In genomic region chrX:39047174-39047573, GRCh38 we compare ENCODE assay signal across 28 cellular contexts.
"Had no signal": no experiment of that assay in that cellular context is flagged by ENCODE, and none has a peak within 500 bp of the region (broad histone marks: within the 10 kb centered on the region; RNA-seq: fewer than 3 reads in every experiment).

No MANE protein-coding gene starts in this region.

- H3K36me3 ChIP-seq: esophagus muscularis mucosa, gastrocnemius medialis, heart left ventricle had no signal

- H3K27me3 ChIP-seq: esophagus muscularis mucosa, foreskin keratinocyte, gastrocnemius medialis, heart left ventricle had no signal

- H3K27ac ChIP-seq: esophagus muscularis mucosa, foreskin keratinocyte, gastrocnemius medialis, heart left ventricle had no signal

- DNase-seq: activated CD4-positive, alpha-beta memory T cell treated with anti-CD3 and anti-CD28 coated beads, Interleukin-2, amount 10 ng/mL, durations not matched to agents 7 days and 5 days; activated CD4-positive, alpha-beta T cell treated with anti-CD3 and anti-CD28 coated beads for 4 hours; activated CD4-positive, alpha-beta T cell treated with anti-CD3 and anti-CD28 coated beads, Interleukin-2, amount 10 ng/mL, durations not matched to agents 7 days and 5 days; activated CD4-positive, alpha-beta T cell treated with anti-CD3 and anti-CD28 coated beads, Interleukin-2, amount 50 U/mL, for 4 hours; activated CD4-positive, CD25-positive, alpha-beta regulatory T cell; activated CD4-positive, CD25-positive, alpha-beta regulatory T cell treated with anti-CD3 and anti-CD28 coated beads, Interleukin-2, amount 50 U/mL, for 72 hours; activated effector memory CD4-positive, alpha-beta T cell treated with Interleukin-2 at 50 U/mL for 16 hours; activated gamma-delta T cell treated with Interleukin-2 at 50 U/mL for 16 hours; activated naive CD4-positive, alpha-beta T cell treated with anti-CD3 and anti-CD28 coated beads, Interleukin-2, amount 50 U/mL, for 16 hours; activated naive CD4-positive, alpha-beta T cell treated with Interleukin-2 at 50 U/mL for 16 hours; activated T-cell treated with anti-CD3 and anti-CD28 coated beads, Interleukin-2, amount 50 U/mL, for 4 hours; amniotic stem cell; anterior cingulate cortex; caudate nucleus; cortex of kidney; dermis blood vessel endothelial cell; effector CD4-positive, alpha-beta T cell; effector memory CD8-positive, alpha-beta T cell; erythroblast; foreskin keratinocyte; gastrocnemius medialis; glutamatergic neuron; heart left ventricle; T-helper 1 cell; T-helper 17 cell; T1000 had no signal

- H3K9me3 ChIP-seq: esophagus muscularis mucosa, gastrocnemius medialis, heart left ventricle had no signal

- ATAC-seq: activated T-cell treated with anti-CD3 and anti-CD28 coated beads, Interleukin-2, amount 50 U/mL, for 4 hours; activated T-helper 17 cell treated with anti-CD3 and anti-CD28 coated beads, Interleukin-2, amount 50 U/mL, for 72 hours; effector memory CD8-positive, alpha-beta T cell; foreskin keratinocyte; gastrocnemius medialis; heart left ventricle; T-helper 17 cell had no signal

- H3K4me1 ChIP-seq: esophagus muscularis mucosa, gastrocnemius medialis, heart left ventricle had no signal

- H3K4me3 ChIP-seq: esophagus muscularis mucosa, gastrocnemius medialis, heart left ventricle had no signal
